8 cellular contexts compared by ENCODE assay signal in genomic region chr13:98484289-98485219, GRCh38.
DNase-seq lines count a peak whose midpoint lies in the region; ATAC-seq and TF ChIP-seq lines count a peak whose summit lies in the region.

No MANE protein-coding gene starts in this region.

- no peak overlapping the region for H2AFZ ChIP-seq in neuronal stem cell (ENCODE audit: low read length)

- peaks cover 13% of the 10 kb centered on the region for H3K79me1 ChIP-seq in neuronal stem cell (ENCODE audit: low read depth, low read length)

- no peak overlapping the region for H2BK15ac ChIP-seq in neuronal stem cell (ENCODE audit: low read length)

- peak; percentile 42 for ATAC-seq in HG03342 (IDR thresholded peaks at IDR 0.05; ENCODE audit: unreplicated experiment)
- peak; percentile 92 for ATAC-seq in thoracic aorta (ENCODE audit: insufficient number of reproducible peaks, low FRiP score, low read depth)
- no peak for ATAC-seq in GM21447 (IDR thresholded peaks at IDR 0.05; ENCODE audit: unreplicated experiment)

- peak overlapping the region; percentile 52 for H3K4me2 ChIP-seq in neuronal stem cell (ENCODE audit: insufficient read depth, low read length, poor library complexity, severe bottlenecking)

- no peak overlapping the region for H4K91ac ChIP-seq in neuronal stem cell (ENCODE audit: low read depth, low read length, poor library complexity)

- no peaks in the 10 kb centered on the region for H3K27me3 ChIP-seq in neuronal stem cell (ENCODE audit: control insufficient read depth in 3 of 3, insufficient read depth in 3 of 3, low read depth in 1 of 3, low read length in 3 of 3)
- H3K27me3 ChIP-seq in thoracic aorta (replicated peaks; ENCODE audit: insufficient read depth), result no peaks in the 10 kb centered on the region

- H3K36me3 ChIP-seq in neuronal stem cell (replicated peaks in 1 of 2; ENCODE audit: control insufficient read depth in 2 of 2, insufficient read depth in 2 of 2, low read length in 2 of 2) (peaks cover 3 to 22% of the 10 kb centered on the region in 2 donors), thoracic aorta (no peaks in the 10 kb centered on the region)

- no peak overlapping the region for H3K4ac ChIP-seq in neuronal stem cell (ENCODE audit: low read length)

- no peak overlapping the region for H2BK120ac ChIP-seq in neuronal stem cell (ENCODE audit: low read depth, low read length)

- H3K18ac ChIP-seq in neuronal stem cell (ENCODE audit: low read length), result peak overlapping the region; percentile 9

- WGBS in neuronal stem cell (ENCODE audit: extremely low coverage in 2 of 2, insufficient read length in 2 of 2, insufficient replicate concordance in 1 of 2), 2 donors, result no CpG with 5 or more reads among the region's 21 CpGs

- H3K9ac ChIP-seq in neuronal stem cell (ENCODE audit: low read depth, low read length, poor library complexity), result no peak overlapping the region

- no peak overlapping the region for H3K23ac ChIP-seq in neuronal stem cell (ENCODE audit: low read depth, low read length, poor library complexity)

- no peak overlapping the region for H3K14ac ChIP-seq in neuronal stem cell (ENCODE audit: low read length)

- H3K27ac ChIP-seq in neuronal stem cell (replicated peaks; ENCODE audit: low read length) (peak overlapping the region; percentile 72), thoracic aorta (peak overlapping the region; percentile 67 to 75)

- no peaks in the 10 kb centered on the region for H3K9me3 ChIP-seq in neuronal stem cell (replicated peaks in 1 of 2; ENCODE audit: control insufficient read depth in 2 of 2, insufficient read depth in 1 of 2, low read depth in 1 of 2, low read length in 2 of 2)
- no peaks in the 10 kb centered on the region for H3K9me3 ChIP-seq in thoracic aorta

- no peak overlapping the region for H2BK12ac ChIP-seq in neuronal stem cell (ENCODE audit: low read length)

- TF ChIP-seq CTCF in fibroblast of pulmonary artery (IDR thresholded peaks at IDR 0.05; ENCODE audit: low read length, missing control alignments) (no peak), thoracic aorta (IDR thresholded peaks at IDR 0.05) (no peak)

- DNase-seq in EH (ENCODE audit: low read depth) (peak; percentile 96), OCI-M1 (lab: John Stamatoyannopoulos, UW) (peak; percentile 14), activated T-helper 1 cell treated with Interleukin-2 at 50 U/mL for 16 hours (ENCODE audit: low read depth) (peak; percentile 63), fibroblast of pulmonary artery (ENCODE audit: low read depth) (peak; percentile 91), neuronal stem cell (ENCODE audit: low spot score) (peak; percentile 61), thoracic aorta (ENCODE audit: low spot score) (peak; percentile 85)

- H3K4me1 ChIP-seq in neuronal stem cell (ENCODE audit: control insufficient read depth in 2 of 2, insufficient read depth in 1 of 2, low read depth in 1 of 2, low read length in 2 of 2), result peaks cover 29 to 47% of the 10 kb centered on the region in 2 donors
- H3K4me1 ChIP-seq in thoracic aorta (ENCODE audit: control insufficient read depth in 1 of 2, low read depth in 2 of 2), result peaks cover 23 to 38% of the 10 kb centered on the region in 2 donors

- no peak overlapping the region for H4K8ac ChIP-seq in neuronal stem cell (ENCODE audit: low read depth, low read length)

- H3K4me3 ChIP-seq in fibroblast of pulmonary artery (replicated peaks; ENCODE audit: low read depth, low read length) (peak overlapping the region; percentile 17), neuronal stem cell (ENCODE audit: low read length in 2 of 2) (no peak overlapping the region), thoracic aorta (peak overlapping the region; percentile 48)

- H2AK5ac ChIP-seq in neuronal stem cell (ENCODE audit: low read depth, low read length), result no peak overlapping the region

- H2BK5ac ChIP-seq in neuronal stem cell (ENCODE audit: low read length), result no peak overlapping the region

Comparison
In these comparisons a context has a peak if more than half of its experiments do, and no peak if none do; other contexts are left out.
1. DNase-seq: peak in every context shown above with its lines; median percentile 96 in EH; 91 in fibroblast of pulmonary artery; 85 in thoracic aorta; 63 in activated T-helper 1 cell treated with Interleukin-2 at 50 U/mL for 16 hours; 61 in neuronal stem cell; 14 in OCI-M1.
2. H3K4me3 ChIP-seq: peak in fibroblast of pulmonary artery (single experiment) and thoracic aorta (single experiment); none in neuronal stem cell (0 of 2).